35 cellular contexts compared by ENCODE assay signal in the genomic region with DNA sequence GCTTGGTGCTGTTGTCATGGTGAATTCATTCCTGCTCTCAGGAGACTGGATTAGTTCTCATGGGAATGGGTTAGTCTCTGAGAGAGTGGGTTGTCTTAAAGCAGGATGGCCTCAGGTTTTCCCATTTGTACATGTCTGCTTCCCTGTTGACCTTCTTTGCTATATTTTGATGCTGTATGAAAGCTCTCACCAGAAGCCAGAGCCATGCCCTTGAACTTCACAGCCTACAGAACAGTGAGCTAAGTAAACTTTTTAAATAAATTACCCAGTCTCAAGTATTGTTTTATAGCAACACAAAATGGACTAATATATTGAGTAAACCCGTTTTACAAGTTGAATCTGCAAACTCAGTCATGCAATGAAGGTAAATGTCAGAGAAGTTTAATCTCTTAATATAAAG.
A peak's percentile ranks its signal among the peaks of the same experiment; 100 is the strongest.
DNase-seq lines count a peak whose midpoint lies in the region; ATAC-seq, FAIRE-seq and TF ChIP-seq lines count a peak whose summit lies in the region.
"Had no signal": no experiment of that assay in that cellular context is flagged by ENCODE, and none has a peak within 500 bp of the region (broad histone marks: within the 10 kb centered on the region; RNA-seq: fewer than 3 reads in every experiment).

No MANE protein-coding gene starts in this region.

- no peak overlapping the region for H3K4me3 ChIP-seq in HepG2 (replicated peaks in 1 of 3; ENCODE audit: insufficient read depth in 1 of 3, low read depth in 2 of 3, low read length in 3 of 3)
- H3K4me3 ChIP-seq in right lobe of liver = no peak overlapping the region
- H3K4me3 ChIP-seq in endodermal cell (ENCODE audit: low read length) = peak overlapping the region; percentile 27
- H3K4me3 ChIP-seq in mesendoderm (ENCODE audit: low read length) = peak overlapping the region; percentile 17
- H3K4me3 ChIP-seq: A549; BLaER1; BLaER1 treated with 17β-estradiol and CSF1 and Interleukin-3, amounts not matched to agents 10 nM and 100 nM had no signal

- H3K27me3 Mint-ChIP-seq in endodermal cell (ENCODE audit: insufficient read depth) = no peaks in the 10 kb centered on the region
- H3K27me3 Mint-ChIP-seq: B cell; CD4-positive, alpha-beta memory T cell; CD4-positive, alpha-beta T cell; CD4-positive, CD25-positive, alpha-beta regulatory T cell; CD8-positive, alpha-beta memory T cell had no signal

- peaks cover 27% of the 10 kb centered on the region for H3K36me3 Mint-ChIP-seq in endodermal cell (ENCODE audit: low read depth)

- no peak for FAIRE-seq in HepG2 (lab: Jason Lieb, UNC)
- FAIRE-seq: A204.1, A549, D721Med had no signal

- no peak overlapping the region for H2AFZ ChIP-seq in HepG2 (ENCODE audit: low read length)

- ATAC-seq in HepG2 = no peak
- ATAC-seq in right lobe of liver = no peak
- ATAC-seq: A549; CD8-positive, alpha-beta T cell had no signal

- no peak for TF ChIP-seq POLR2A in HepG2 (IDR thresholded peaks at IDR 0.05; ENCODE audit: insufficient read depth in 1 of 2, low read depth in 2 of 2, low read length in 2 of 2)
- no peak for TF ChIP-seq POLR2A in right lobe of liver (IDR thresholded peaks at IDR 0.05)

- H3K4ac ChIP-seq in mesendoderm (ENCODE audit: low read depth, low read length) = no peak overlapping the region

- POLR2A ChIA-PET in HepG2 (lab: Yijun Ruan, JAX) = no interaction called here

- no peak overlapping the region for H4K8ac ChIP-seq in mesendoderm (ENCODE audit: low read depth, low read length)

- peaks cover 9% of the 10 kb centered on the region; the same call in 1 of the 2 replicates for H3K4me1 ChIP-seq in HepG2 (ENCODE audit: insufficient read depth, low read length)
- no peaks in the 10 kb centered on the region for H3K4me1 ChIP-seq in right lobe of liver
- peaks cover 8% of the 10 kb centered on the region for H3K4me1 ChIP-seq in endodermal cell (ENCODE audit: control insufficient read depth, insufficient read depth, low read length)
- no peaks in the 10 kb centered on the region for H3K4me1 ChIP-seq in mesendoderm (ENCODE audit: control insufficient read depth, low read depth, low read length)
- H3K4me1 ChIP-seq: A549; BE2C; BLaER1; BLaER1 treated with 17β-estradiol and CSF1 and Interleukin-3, amounts not matched to agents 10 nM and 100 nM; Caco-2 had no signal

- in situ Hi-C loops in HepG2 (cut with HindIII; ENCODE audit: extremely low pct_ligation_motif_present, low pct_unique_long_range_greater_than_20kb) = no loop called here

- intact Hi-C loops in HepG2 (cut with micrococcal nuclease; ENCODE audit: unreplicated experiment) = no loop called here
- intact Hi-C loops in right lobe of liver (cut with DNase I) = no loop called here

- no peaks in the 10 kb centered on the region for H4K20me1 ChIP-seq in HepG2 (ENCODE audit: insufficient read depth, low read length)
- H4K20me1 ChIP-seq: BLaER1; BLaER1 treated with 17β-estradiol and CSF1 and Interleukin-3, amounts not matched to agents 10 nM and 100 nM had no signal

- H2AK5ac ChIP-seq in mesendoderm (ENCODE audit: low read length) = no peak overlapping the region

- H4K5ac ChIP-seq in mesendoderm (ENCODE audit: low read length) = no peak overlapping the region

- H3K4me2 ChIP-seq in HepG2 (ENCODE audit: low read depth, low read length) (no peak overlapping the region), mesendoderm (ENCODE audit: low read length) (no peak overlapping the region)
- H3K4me2 ChIP-seq: A549; BLaER1; BLaER1 treated with 17β-estradiol and CSF1 and Interleukin-3, amounts not matched to agents 10 nM and 100 nM had no signal

- TF ChIP-seq EP300 in HepG2 (IDR thresholded peaks at IDR 0.05; ENCODE audit: low read depth in 2 of 2, low read length in 2 of 2) (no peak), HepG2 (CRISPR knock-in tag; IDR thresholded peaks at IDR 0.05; ENCODE audit: borderline replicate concordance) (no peak)

- no peak overlapping the region for H3K4me3 Mint-ChIP-seq in endodermal cell
- H3K4me3 Mint-ChIP-seq: B cell; CD14-positive monocyte; CD4-positive, alpha-beta memory T cell; CD4-positive, alpha-beta T cell; CD8-positive, alpha-beta memory T cell; CD8-positive, alpha-beta T cell had no signal

- no peak overlapping the region for H3K9ac ChIP-seq in HepG2 (ENCODE audit: insufficient read depth, low read depth, low read length)
- H3K9ac ChIP-seq in endodermal cell (ENCODE audit: extremely low read depth, low read length, poor library complexity, severe bottlenecking) = no peak overlapping the region
- H3K9ac ChIP-seq in mesendoderm (ENCODE audit: low read length) = no peak overlapping the region
- H3K9ac ChIP-seq: BLaER1; BLaER1 treated with 17β-estradiol and CSF1 and Interleukin-3, amounts not matched to agents 10 nM and 100 nM had no signal

- no peak for TF ChIP-seq CTCF in HepG2 (CRISPR knock-in tag; IDR thresholded peaks at IDR 0.05)
- no peak for TF ChIP-seq CTCF in right lobe of liver (IDR thresholded peaks at IDR 0.05)
- TF ChIP-seq CTCF in endodermal cell (conservative IDR thresholded peaks at IDR 0.05) = no peak

- CTCF ChIA-PET in HepG2 (lab: Yijun Ruan, JAX; ENCODE audit: low intra/inter-chr PET ratio, low total read pairs) = no interaction called here

- 100% methylated on average over 1 of the region's 1 CpG for WGBS in HepG2 (ENCODE audit: low lambda C conversion rate)
- WGBS in right lobe of liver (ENCODE audit: insufficient coverage, low coverage, low lambda C conversion rate, missing lambda C conversion rate) = 100% methylated on average over 1 of the region's 1 CpG
- no CpG with 5 or more reads among the region's 1 CpG for WGBS in endodermal cell (ENCODE audit: insufficient coverage in 1 of 2, insufficient read length in 1 of 2), 2 experiments
- no CpG with 5 or more reads among the region's 1 CpG for WGBS in mesendoderm (ENCODE audit: extremely low coverage, insufficient coverage, low lambda C conversion rate)

- no TSS peak for BruUV-seq in HepG2 (replicated peaks; lab: Mats Ljungman, UMichigan)

- H2BK15ac ChIP-seq in mesendoderm (replicated peaks; ENCODE audit: low read depth) = no peak overlapping the region

- H3K36me3 ChIP-seq in HepG2 (replicated peaks in 1 of 2; ENCODE audit: control insufficient read depth in 1 of 2, insufficient read depth in 2 of 2, low read length in 2 of 2) = peaks cover 2% of the 10 kb centered on the region in 2 experiments; a peak in 1 of 5 replicates
- no peaks in the 10 kb centered on the region for H3K36me3 ChIP-seq in right lobe of liver
- H3K36me3 ChIP-seq in endodermal cell (ENCODE audit: control insufficient read depth, insufficient read depth, low read length) = peaks cover 15% of the 10 kb centered on the region
- H3K36me3 ChIP-seq in mesendoderm (ENCODE audit: control insufficient read depth, insufficient read depth, low read length) = no peaks in the 10 kb centered on the region
- H3K36me3 ChIP-seq: BE2C had no signal

- DNase-seq in HepG2 (ENCODE audit: low spot score) (no peak), right lobe of liver (no peak), endodermal cell (no peak), mesendoderm (no peak), middle frontal gyrus (ENCODE audit: extremely low spot score, low spot score) (no peak), HuH-7.5 (ENCODE audit: low spot score) (no peak)
- DNase-seq: 8988T; ACHN; AML-193; BE2C; C1 segment of cervical spinal cord; Caco-2; Calu3; CD4-positive, alpha-beta memory T cell; CD4-positive, alpha-beta T cell; CD4-positive, CD25-positive, alpha-beta regulatory T cell; CD8-positive, alpha-beta memory T cell; CD8-positive, alpha-beta T cell; COR-L47; DMS 273 treated with DMSO at 0.1 percent for 48 hours; DMS153; DMS53; DMS79; DMS79 treated with DMSO at 0.1 percent for 48 hours; DND-41; EL had no signal

- peaks cover 7% of the 10 kb centered on the region for H3K4me1 Mint-ChIP-seq in endodermal cell
- H3K4me1 Mint-ChIP-seq: B cell, CD14-positive monocyte had no signal

- H2BK5ac ChIP-seq in mesendoderm (ENCODE audit: low read length) = no peak overlapping the region

- H2BK120ac ChIP-seq in mesendoderm (ENCODE audit: low read depth, low read length) = no peak overlapping the region

- H3K79me2 ChIP-seq in HepG2 (ENCODE audit: insufficient read depth, low read length) (no peaks in the 10 kb centered on the region), mesendoderm (ENCODE audit: control insufficient read depth, insufficient read depth, low read length) (no peaks in the 10 kb centered on the region)

- no peak overlapping the region for H3K56ac ChIP-seq in mesendoderm (ENCODE audit: low read length)

- no peak overlapping the region for H3K18ac ChIP-seq in mesendoderm (ENCODE audit: low read length)

- H3K27ac ChIP-seq in HepG2 (ENCODE audit: extremely low read length, insufficient read depth, low read length) (no peak overlapping the region), right lobe of liver (no peak overlapping the region), endodermal cell (ENCODE audit: low read depth, low read length) (no peak overlapping the region), mesendoderm (ENCODE audit: low read depth, low read length) (no peak overlapping the region)
- H3K27ac ChIP-seq: 22Rv1; A549; BLaER1; BLaER1 treated with 17β-estradiol and CSF1 and Interleukin-3, amounts not matched to agents 10 nM and 100 nM; C4-2B had no signal

- peaks cover 33% of the 10 kb centered on the region for H3K9me3 Mint-ChIP-seq in endodermal cell

- H3K23ac ChIP-seq in mesendoderm (ENCODE audit: low read length) = no peak overlapping the region

- H3K27me3 ChIP-seq in HepG2 (ENCODE audit: control insufficient read depth in 1 of 2, insufficient read depth in 2 of 2, low read length in 2 of 2) (no peaks in the 10 kb centered on the region), right lobe of liver (no peaks in the 10 kb centered on the region), endodermal cell (ENCODE audit: control insufficient read depth, insufficient read depth, low read length, poor library complexity, severe bottlenecking) (no peaks in the 10 kb centered on the region), mesendoderm (ENCODE audit: insufficient read depth, low read length, poor library complexity) (no peaks in the 10 kb centered on the region)
- H3K27me3 ChIP-seq: BE2C; BLaER1; BLaER1 treated with 17β-estradiol and CSF1 and Interleukin-3, amounts not matched to agents 10 nM and 100 nM had no signal

- no peak overlapping the region for H3K27ac Mint-ChIP-seq in endodermal cell
- H3K27ac Mint-ChIP-seq: B cell; CD14-positive monocyte; CD4-positive, alpha-beta T cell; CD8-positive, alpha-beta memory T cell; CD8-positive, alpha-beta T cell had no signal

- H3K9me3 ChIP-seq in HepG2 (ENCODE audit: low read length) (peaks cover 23% of the 10 kb centered on the region), right lobe of liver (peaks cover 0 to 11% (median 5%) of the 10 kb centered on the region in 4 donors), endodermal cell (ENCODE audit: control insufficient read depth, low read length) (peaks cover 31% of the 10 kb centered on the region)
- H3K9me3 ChIP-seq: BE2C, Caco-2 had no signal

- TF ChIP-seq RAD21 in HepG2 (CRISPR knock-in tag; IDR thresholded peaks at IDR 0.05) = no peak

- H3K79me1 ChIP-seq in mesendoderm (ENCODE audit: low read length) = no peaks in the 10 kb centered on the region

TF ChIP-seq in HepG2, 621 proteins besides CTCF, POLR2A, EP300 and RAD21 (continues in another document):
- TF ChIP-seq ZNF564 (CRISPR knock-in tag; IDR thresholded peaks at IDR 0.05) = peak; percentile 92; the same call in 1 of the 2 replicates

Comparison
In these comparisons a context has a peak if more than half of its experiments do, and no peak if none do; other contexts are left out.
1. H3K4me3 ChIP-seq: peak in endodermal cell (single experiment) and mesendoderm (single experiment); none in HepG2 (0 of 3) and right lobe of liver (0 of 3).